26 cellular contexts compared by ENCODE assay signal in genomic region chr4:16192631-16193483, GRCh38. TPM values are rescaled to one million over a fixed set of nuclear protein-coding genes. Genes with fewer than 3 reads are reported as not detected.
DNase-seq lines count a peak whose midpoint lies in the region; ATAC-seq and TF ChIP-seq lines count a peak whose summit lies in the region.
"Had no signal": no experiment of that assay in that cellular context is flagged by ENCODE, and none has a peak within 500 bp of the region (broad histone marks: within the 10 kb centered on the region; RNA-seq: fewer than 3 reads in every experiment).

No MANE protein-coding gene starts in this region.

- H3K4me1 ChIP-seq in ascending aorta (peaks cover 0 to 31% of the 10 kb centered on the region in 2 donors), tibial artery (peaks cover 0 to 57% (median 18%) of the 10 kb centered on the region in 4 donors)

- H3K4me3 ChIP-seq in ascending aorta (no peak overlapping the region), fibroblast of mammary gland (ENCODE audit: control insufficient read depth, low read depth, low read length) (no peak overlapping the region), tibial artery (no peak overlapping the region)
- H3K4me3 ChIP-seq: A549; BLaER1 treated with 17β-estradiol and CSF1 and Interleukin-3, amounts not matched to agents 10 nM and 100 nM; heart right ventricle; right atrium auricular region; SJSA1; suprapubic skin had no signal

- H3K27me3 Mint-ChIP-seq in activated naive CD4-positive, alpha-beta T cell treated with anti-CD3 and anti-CD28 coated beads, Interleukin-2, amount 50 U/mL, for 24 hours, result no peaks in the 10 kb centered on the region
- H3K27me3 Mint-ChIP-seq: effector memory CD8-positive, alpha-beta T cell had no signal

- H3K4me3 Mint-ChIP-seq in activated naive CD4-positive, alpha-beta T cell treated with anti-CD3 and anti-CD28 coated beads, Interleukin-2, amount 50 U/mL, for 24 hours, result no peak overlapping the region
- H3K4me3 Mint-ChIP-seq: effector memory CD8-positive, alpha-beta T cell; immature natural killer cell had no signal

- peaks cover 16% of the 10 kb centered on the region for H3K36me3 Mint-ChIP-seq in activated naive CD4-positive, alpha-beta T cell treated with anti-CD3 and anti-CD28 coated beads, Interleukin-2, amount 50 U/mL, for 24 hours
- H3K36me3 Mint-ChIP-seq in activated naive CD4-positive, alpha-beta T cell treated with anti-CD3 and anti-CD28 coated beads, Interleukin-2, amount 50 U/mL, for 72 hours, result peaks cover 5 to 14% of the 10 kb centered on the region in 2 donors

- peaks cover 34% of the 10 kb centered on the region for H3K4me1 Mint-ChIP-seq in activated naive CD4-positive, alpha-beta T cell treated with anti-CD3 and anti-CD28 coated beads, Interleukin-2, amount 50 U/mL, for 24 hours

- TF ChIP-seq CTCF in ascending aorta (IDR thresholded peaks at IDR 0.05) (no peak), fibroblast of mammary gland (conservative IDR thresholded peaks at IDR 0.05; ENCODE audit: control insufficient read depth, insufficient read depth, low read depth, low read length) (no peak), tibial artery (IDR thresholded peaks at IDR 0.05) (no peak)

- H3K27ac ChIP-seq in ascending aorta (peak overlapping the region; percentile 40 to 54), tibial artery (peak overlapping the region; percentile 62 to 67)
- H3K27ac ChIP-seq: A549; BLaER1 treated with 17β-estradiol and CSF1 and Interleukin-3, amounts not matched to agents 10 nM and 100 nM; right atrium auricular region; SJSA1; suprapubic skin; WERI-Rb-1 had no signal

- H3K36me3 ChIP-seq in ascending aorta (peaks cover 22 to 26% of the 10 kb centered on the region in 2 donors), tibial artery (peaks cover 15 to 21% (median 21%) of the 10 kb centered on the region in 3 donors)
- H3K36me3 ChIP-seq: SJSA1 had no signal

- DNase-seq in activated naive CD4-positive, alpha-beta T cell treated with anti-CD3 and anti-CD28 coated beads, Interleukin-2, amount 50 U/mL, for 72 hours (ENCODE audit: low spot score in 2 of 2), result no peak
- DNase-seq in ascending aorta (ENCODE audit: low spot score in 2 of 2) (no peak), fibroblast of mammary gland (ENCODE audit: low read depth) (peak; percentile 22), tibial artery (no peak)
- DNase-seq: activated CD4-positive, alpha-beta T cell treated with anti-CD3 and anti-CD28 coated beads, Interleukin-2, amount 50 U/mL, for 4 hours; activated CD8-positive, alpha-beta memory T cell treated with anti-CD3 and anti-CD28 coated beads, Interleukin-2, amount 50 U/mL, for 48 hours; anterior cingulate cortex; cerebellar nuclear complex; effector memory CD8-positive, alpha-beta T cell; heart right ventricle; immature natural killer cell; NCI-H1048; NCI-H226; NCI-H82; occipital lobe; stimulated activated CD8-positive, alpha-beta memory T cell treated with anti-CD3 and anti-CD28 coated beads, Interleukin-4, amount 100 ng/mL, for 48 hours; WERI-Rb-1 had no signal

- H3K27me3 ChIP-seq in ascending aorta, result no peaks in the 10 kb centered on the region
- no peaks in the 10 kb centered on the region for H3K27me3 ChIP-seq in tibial artery
- H3K27me3 ChIP-seq: BLaER1 treated with 17β-estradiol and CSF1 and Interleukin-3, amounts not matched to agents 10 nM and 100 nM; heart right ventricle; right atrium auricular region; SJSA1; suprapubic skin had no signal

- intact Hi-C loops in ascending aorta (cut with DNase I), result no loop called here
- intact Hi-C loops in tibial artery (cut with DNase I; ENCODE audit: low total_unique reads), result no loop called here

- ATAC-seq in activated naive CD4-positive, alpha-beta T cell treated with anti-CD3 and anti-CD28 coated beads, Interleukin-2, amount 50 U/mL, for 72 hours, result no peak
- ATAC-seq in HG02798 (IDR thresholded peaks at IDR 0.05; ENCODE audit: poor library complexity, unreplicated experiment), result no peak
- ATAC-seq in HG03108 (IDR thresholded peaks at IDR 0.05; ENCODE audit: unreplicated experiment), result no peak
- ATAC-seq in HG02588 (IDR thresholded peaks at IDR 0.05; ENCODE audit: unreplicated experiment), result no peak
- ATAC-seq: A549; effector memory CD8-positive, alpha-beta T cell; heart right ventricle had no signal

- peak overlapping the region; percentile 63 for H3K27ac Mint-ChIP-seq in activated naive CD4-positive, alpha-beta T cell treated with anti-CD3 and anti-CD28 coated beads, Interleukin-2, amount 50 U/mL, for 24 hours
- H3K27ac Mint-ChIP-seq in activated naive CD4-positive, alpha-beta T cell treated with anti-CD3 and anti-CD28 coated beads, Interleukin-2, amount 50 U/mL, for 72 hours, result no peak overlapping the region
- H3K27ac Mint-ChIP-seq: effector memory CD8-positive, alpha-beta T cell had no signal

- H3K9me3 Mint-ChIP-seq in activated naive CD4-positive, alpha-beta T cell treated with anti-CD3 and anti-CD28 coated beads, Interleukin-2, amount 50 U/mL, for 24 hours, result no peaks in the 10 kb centered on the region
- no peaks in the 10 kb centered on the region for H3K9me3 Mint-ChIP-seq in activated naive CD4-positive, alpha-beta T cell treated with anti-CD3 and anti-CD28 coated beads, Interleukin-2, amount 50 U/mL, for 72 hours
- H3K9me3 Mint-ChIP-seq: effector memory CD8-positive, alpha-beta T cell; immature natural killer cell had no signal

- H3K9me3 ChIP-seq in ascending aorta (no peaks in the 10 kb centered on the region), tibial artery (no peaks in the 10 kb centered on the region)
- H3K9me3 ChIP-seq: A549; BLaER1 treated with 17β-estradiol and CSF1 and Interleukin-3, amounts not matched to agents 10 nM and 100 nM; heart right ventricle; right atrium auricular region; SJSA1; suprapubic skin had no signal

RNA-seq across cellular contexts. Expression of gene TAPT1, which starts 33.4 kb away (rescaled TPM):
- total RNA-seq in activated naive CD4-positive, alpha-beta T cell treated with anti-CD3 and anti-CD28 coated beads, Interleukin-2, amount 50 U/mL, for 72 hours, result 10 to 100 TPM; 33.6 to 52.5 TPM
- 10.7 TPM for total RNA-seq in ascending aorta
